8 cellular contexts compared by ENCODE assay signal in genomic region chr1:160779662-160780397, GRCh38. TPM values are rescaled to one million over a fixed set of nuclear protein-coding genes. Genes with fewer than 3 reads are reported as not detected.
DNase-seq lines count a peak whose midpoint lies in the region; ATAC-seq, FAIRE-seq and TF ChIP-seq lines count a peak whose summit lies in the region.

No MANE protein-coding gene starts in this region.

- H3K27me3 Mint-ChIP-seq in activated T-helper 17 cell treated with anti-CD3 and anti-CD28 coated beads, Interleukin-2, amount 50 U/mL, for 72 hours, result no peaks in the 10 kb centered on the region

- no peak overlapping the region for H3K27ac ChIP-seq in iPS DF 6.9 (ENCODE audit: low read length)

- no peaks in the 10 kb centered on the region for H3K9me3 Mint-ChIP-seq in activated T-helper 17 cell treated with anti-CD3 and anti-CD28 coated beads, Interleukin-2, amount 50 U/mL, for 72 hours

- H3K36me3 ChIP-seq in BE2C (no peaks in the 10 kb centered on the region), iPS DF 6.9 (ENCODE audit: control insufficient read depth, insufficient read depth, low read length) (no peaks in the 10 kb centered on the region)

- peak; percentile 56 for DNase-seq in BE2C
- no peak for DNase-seq in GM18507 (ENCODE audit: extremely low spot score, insufficient read length, low read depth)
- DNase-seq in SW480 (ENCODE audit: low spot score), result peak; percentile 17
- peak; percentile 43 for DNase-seq in iPS DF 6.9 (ENCODE audit: low read depth, low spot score)
- no peak for DNase-seq in T1000 (lab: John Stamatoyannopoulos, UW)
- DNase-seq in sciatic nerve (ENCODE audit: low spot score), result no peak
- DNase-seq in kidney glomerular epithelial cell (lab: John Stamatoyannopoulos, UW), result no peak

- no peaks in the 10 kb centered on the region for H3K36me3 Mint-ChIP-seq in activated T-helper 17 cell treated with anti-CD3 and anti-CD28 coated beads, Interleukin-2, amount 50 U/mL, for 72 hours (ENCODE audit: low read depth)

- peak; percentile 36 for FAIRE-seq in GM18507 (lab: Jason Lieb, UNC)

- H3K4me3 Mint-ChIP-seq in activated T-helper 17 cell treated with anti-CD3 and anti-CD28 coated beads, Interleukin-2, amount 50 U/mL, for 72 hours, result no peak overlapping the region

- H3K4me1 ChIP-seq in BE2C, result no peaks in the 10 kb centered on the region
- no peaks in the 10 kb centered on the region for H3K4me1 ChIP-seq in iPS DF 6.9 (ENCODE audit: control insufficient read depth, insufficient read depth, low read length)

- H3K9me3 ChIP-seq in BE2C (no peaks in the 10 kb centered on the region; the same call in 1 of the 2 replicates), iPS DF 6.9 (ENCODE audit: control insufficient read depth, insufficient read depth, low read length) (no peaks in the 10 kb centered on the region)

- H3K27me3 ChIP-seq in BE2C (no peaks in the 10 kb centered on the region), iPS DF 6.9 (ENCODE audit: control insufficient read depth, insufficient read depth, low read length) (no peaks in the 10 kb centered on the region)

- H3K4me3 ChIP-seq in BE2C (ENCODE audit: low read depth, low read length) (no peak overlapping the region), iPS DF 6.9 (ENCODE audit: low read length) (no peak overlapping the region)

- intact Hi-C loops in sciatic nerve (cut with DNase I), result no loop called here

- no CpG with 5 or more reads among the region's 18 CpGs for WGBS in iPS DF 6.9 (ENCODE audit: insufficient coverage, insufficient read length)

- H3K4me1 Mint-ChIP-seq in activated T-helper 17 cell treated with anti-CD3 and anti-CD28 coated beads, Interleukin-2, amount 50 U/mL, for 72 hours, result peaks cover 12% of the 10 kb centered on the region

- ATAC-seq in activated T-helper 17 cell treated with anti-CD3 and anti-CD28 coated beads, Interleukin-2, amount 50 U/mL, for 72 hours (replicated peaks), result no peak
- ATAC-seq in sciatic nerve, result no peak

- H3K27ac Mint-ChIP-seq in activated T-helper 17 cell treated with anti-CD3 and anti-CD28 coated beads, Interleukin-2, amount 50 U/mL, for 72 hours, result no peak overlapping the region

- TF ChIP-seq CTCF in BE2C (IDR thresholded peaks at IDR 0.05; ENCODE audit: low read depth, low read length), result peak; percentile 53

RNA-seq across cellular contexts. Expression of gene LY9, which starts 16.1 kb away (rescaled TPM):
- polyA plus RNA-seq in BE2C (2012; ENCODE audit: insufficient read depth, insufficient read length, low read depth), result 0.25 TPM
- 1 to 10 TPM; 1.9 to 3.2 TPM for total RNA-seq in activated T-helper 17 cell treated with anti-CD3 and anti-CD28 coated beads, Interleukin-2, amount 50 U/mL, for 72 hours
- 1.2 TPM for total RNA-seq in sciatic nerve

RNA-seq across cellular contexts. Expression of gene SLAMF7, which starts 40.8 kb away (rescaled TPM):
- not detected for polyA plus RNA-seq in BE2C (2012; ENCODE audit: insufficient read depth, insufficient read length, low read depth)
- total RNA-seq in activated T-helper 17 cell treated with anti-CD3 and anti-CD28 coated beads, Interleukin-2, amount 50 U/mL, for 72 hours, result 10 to 100 TPM in 1 of 2 donors, 1 to 10 TPM in 1; 4.5 to 15.0 TPM
- total RNA-seq in sciatic nerve, result 1.6 TPM

Comparison
In these comparisons a context has a peak if more than half of its experiments do, and no peak if none do; other contexts are left out.
1. DNase-seq: peak in BE2C (single experiment), SW480 (single experiment) and iPS DF 6.9 (single experiment); none in GM18507 (single experiment), T1000 (single experiment), sciatic nerve (single experiment) and kidney glomerular epithelial cell (single experiment).